ENCODE assay signal across 19 cellular contexts in the genomic region with DNA sequence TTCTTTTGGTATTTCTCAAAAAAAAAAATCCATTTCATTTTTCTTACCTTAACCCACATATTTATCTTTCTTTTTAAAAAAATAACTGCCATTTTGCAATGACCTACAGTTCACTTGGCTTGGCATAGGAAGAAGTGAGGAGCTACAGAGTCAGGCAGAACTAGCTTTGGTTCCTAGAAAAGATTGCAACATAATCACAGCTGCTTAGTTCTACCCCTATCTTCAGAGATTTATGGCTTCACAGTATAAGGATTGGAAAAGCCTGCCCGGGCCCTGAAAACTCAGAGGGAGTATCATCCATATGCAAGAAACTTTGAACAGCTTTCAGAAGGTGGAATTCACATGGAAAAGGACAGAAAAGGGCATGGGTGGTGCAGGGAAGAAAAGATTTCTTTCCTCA.
DNase-seq lines count a peak whose midpoint lies in the region; ATAC-seq and TF ChIP-seq lines count a peak whose summit lies in the region.
"Had no signal": no experiment of that assay in that cellular context is flagged by ENCODE, and none has a peak within 500 bp of the region (broad histone marks: within the 10 kb centered on the region; RNA-seq: fewer than 3 reads in every experiment).

No MANE protein-coding gene starts in this region.

- intact Hi-C loops in Right ventricle myocardium superior (cut with DNase I) (no loop called here), heart right ventricle (cut with DNase I) (loop anchor here in 1 of 10 donors (10.0 kb wide), 1 partner anchor 52 kb away; no protein-coding TSS in a partner anchor), ovary (cut with DNase I) (no loop called here)

- 12 to 22% methylated on average over 1 of the region's 1 CpG for WGBS in heart right ventricle, 2 donors
- 0 to 1% (median 0%) methylated on average over 1 of the region's 1 CpG for WGBS in ovary, 3 donors

- no peaks in the 10 kb centered on the region for H3K4me1 ChIP-seq in right atrium auricular region
- no peaks in the 10 kb centered on the region for H3K4me1 ChIP-seq in heart right ventricle
- no peaks in the 10 kb centered on the region for H3K4me1 ChIP-seq in ovary (ENCODE audit: insufficient read depth)
- H3K4me1 ChIP-seq: BLaER1, SJCRH30 had no signal

- no peak for TF ChIP-seq POLR2A in ovary (IDR thresholded peaks at IDR 0.05)

- H3K4me3 ChIP-seq in right atrium auricular region (no peak overlapping the region), heart right ventricle (no peak overlapping the region), ovary (no peak overlapping the region)
- H3K4me3 ChIP-seq: BLaER1, GM23338, SJCRH30 had no signal

- no peak overlapping the region for H3K27ac ChIP-seq in right atrium auricular region
- peak overlapping the region in 1 of 10 donors; percentile 22 for H3K27ac ChIP-seq in heart right ventricle
- H3K27ac ChIP-seq in ovary: no peak overlapping the region
- H3K27ac ChIP-seq: BLaER1, HL-60, SJCRH30 had no signal

- TF ChIP-seq EP300 in ovary (IDR thresholded peaks at IDR 0.05): no peak

- H3K9me3 ChIP-seq in right atrium auricular region (no peaks in the 10 kb centered on the region), heart right ventricle (peaks cover 0 to 8% (median 0%) of the 10 kb centered on the region in 11 donors), ovary (no peaks in the 10 kb centered on the region)
- H3K9me3 ChIP-seq: BLaER1, SJCRH30 had no signal

- no peaks in the 10 kb centered on the region for H3K36me3 ChIP-seq in right atrium auricular region
- no peaks in the 10 kb centered on the region for H3K36me3 ChIP-seq in heart right ventricle
- H3K36me3 ChIP-seq in ovary: no peaks in the 10 kb centered on the region
- H3K36me3 ChIP-seq: BLaER1, SJCRH30 had no signal

- DNase-seq in Right ventricle myocardium superior: no peak
- no peak for DNase-seq in right atrium auricular region (ENCODE audit: low spot score)
- DNase-seq in heart right ventricle: no peak
- peak in 3 of 5 donors; percentile 30 to 49 (median 36) for DNase-seq in ovary
- no peak for DNase-seq in amygdala (lab: John Stamatoyannopoulos, UW)
- DNase-seq in activated naive CD4-positive, alpha-beta T cell (lab: John Stamatoyannopoulos, UW): no peak
- no peak for DNase-seq in retina
- DNase-seq: 8988T; CD8-positive, alpha-beta memory T cell; DMS 273 treated with DMSO at 0.1 percent for 48 hours; HFFc6; Kasumi-1; NCI-H146; NCI-H2081 treated with DMSO at 0.1 percent for 48 hours; SJCRH30 had no signal

- H3K27me3 ChIP-seq in right atrium auricular region (no peaks in the 10 kb centered on the region), heart right ventricle (peaks cover 0 to 5% (median 0%) of the 10 kb centered on the region in 7 donors), ovary (no peaks in the 10 kb centered on the region)
- H3K27me3 ChIP-seq: BLaER1 had no signal

- ATAC-seq in Right ventricle myocardium superior (ENCODE audit: poor library complexity) (peak; percentile 93), heart right ventricle (peak in 7 of 8 donors; percentile 53 to 89 (median 71)), HG03175 (IDR thresholded peaks at IDR 0.05; ENCODE audit: unreplicated experiment) (no peak)
- ATAC-seq: GM23338 had no signal

- no peak for TF ChIP-seq CTCF in right atrium auricular region (IDR thresholded peaks at IDR 0.05)
- TF ChIP-seq CTCF in heart right ventricle (IDR thresholded peaks at IDR 0.05): no peak
- no peak for TF ChIP-seq CTCF in ovary (IDR thresholded peaks at IDR 0.05)

Comparison
In these comparisons a context has a peak if more than half of its experiments do, and no peak if none do; other contexts are left out.
1. DNase-seq: peak in ovary (3 of 5); none in Right ventricle myocardium superior (single experiment), right atrium auricular region (single experiment), heart right ventricle (0 of 2), amygdala (0 of 56), activated naive CD4-positive, alpha-beta T cell (0 of 4) and retina (single experiment).